In genomic region chr14:95540236-95540635, GRCh38 we compare ENCODE assay signal across 30 cellular contexts.
"Had no signal": no experiment of that assay in that cellular context is flagged by ENCODE, and none has a peak within 500 bp of the region (broad histone marks: within the 10 kb centered on the region; RNA-seq: fewer than 3 reads in every experiment).

No MANE protein-coding gene starts in this region.

- DNase-seq: activated CD4-positive, alpha-beta memory T cell treated with anti-CD3 and anti-CD28 coated beads, Interleukin-2, amount 10 ng/mL, durations not matched to agents 7 days and 5 days; activated CD4-positive, alpha-beta T cell treated with anti-CD3 and anti-CD28 coated beads for 36 hours; activated CD4-positive, alpha-beta T cell treated with anti-CD3 and anti-CD28 coated beads, Interleukin-2, amount 10 ng/mL, durations not matched to agents 7 days and 5 days; activated CD4-positive, alpha-beta T cell treated with anti-CD3 and anti-CD28 coated beads, Interleukin-2, amount 50 U/mL, for 4 hours; activated CD4-positive, CD25-positive, alpha-beta regulatory T cell; activated CD4-positive, CD25-positive, alpha-beta regulatory T cell treated with anti-CD3 and anti-CD28 coated beads, Interleukin-2, amount 50 U/mL, for 72 hours; activated CD8-positive, alpha-beta memory T cell treated with anti-CD3 and anti-CD28 coated beads, Interleukin-2, amount 50 U/mL, for 48 hours; activated gamma-delta T cell; activated naive CD4-positive, alpha-beta T cell; activated naive CD4-positive, alpha-beta T cell treated with anti-CD3 and anti-CD28 coated beads, Interleukin-2, amount 10 ng/mL, durations not matched to agents 7 days and 5 days; activated naive CD8-positive, alpha-beta T cell treated with anti-CD3 and anti-CD28 coated beads, Interleukin-2, amount 10 ng/mL, durations not matched to agents 7 days and 5 days; activated T-cell treated with anti-CD3 and anti-CD28 coated beads for 4 hours; activated T-cell treated with anti-CD3 and anti-CD28 coated beads, Interleukin-2, amount 50 U/mL, for 24 hours; activated T-cell treated with anti-CD3 and anti-CD28 coated beads, Interleukin-2, amount 50 U/mL, for 72 hours; central memory CD4-positive, alpha-beta T cell; cerebellar nuclear complex; colonic mucosa; dorsolateral prefrontal cortex; effector memory CD4-positive, alpha-beta T cell; foreskin keratinocyte; hippocampal formation; T-helper 2 cell had no signal

- H3K27me3 ChIP-seq: ascending aorta, breast epithelium, cardiac muscle cell, colonic mucosa, dorsolateral prefrontal cortex, esophagus muscularis mucosa, foreskin keratinocyte, gastroesophageal sphincter had no signal

- H3K27me3 Mint-ChIP-seq: activated CD4-positive, alpha-beta memory T cell treated with anti-CD3 and anti-CD28 coated beads, Interleukin-2, amount 10 ng/mL, durations not matched to agents 7 days and 5 days; activated CD4-positive, alpha-beta T cell treated with anti-CD3 and anti-CD28 coated beads for 36 hours; activated CD4-positive, alpha-beta T cell treated with anti-CD3 and anti-CD28 coated beads, Interleukin-2, amount 10 ng/mL, durations not matched to agents 7 days and 5 days; activated naive CD4-positive, alpha-beta T cell treated with anti-CD3 and anti-CD28 coated beads, Interleukin-2, amount 10 ng/mL, durations not matched to agents 7 days and 5 days; activated naive CD8-positive, alpha-beta T cell treated with anti-CD3 and anti-CD28 coated beads, Interleukin-2, amount 10 ng/mL, durations not matched to agents 7 days and 5 days; activated T-cell treated with anti-CD3 and anti-CD28 coated beads, Interleukin-2, amount 50 U/mL, for 24 hours; dendritic cell treated with granulocyte-macrophage colony-stimulating factor and Interleukin-4, amounts not matched to agents 40 ng/mL and 50 ng/mL, for 4 days had no signal

- ATAC-seq: activated CD4-positive, alpha-beta T cell treated with anti-CD3 and anti-CD28 coated beads for 36 hours; activated naive CD4-positive, alpha-beta T cell treated with anti-CD3 and anti-CD28 coated beads, Interleukin-2, amount 50 U/mL, for 72 hours; activated T-cell treated with anti-CD3 and anti-CD28 coated beads, Interleukin-2, amount 50 U/mL, for 72 hours; foreskin keratinocyte; gastroesophageal sphincter had no signal

- H3K36me3 ChIP-seq: breast epithelium, colonic mucosa had no signal

- H3K9me3 Mint-ChIP-seq: activated CD4-positive, alpha-beta memory T cell treated with anti-CD3 and anti-CD28 coated beads, Interleukin-2, amount 10 ng/mL, durations not matched to agents 7 days and 5 days; activated CD4-positive, alpha-beta T cell treated with anti-CD3 and anti-CD28 coated beads, Interleukin-2, amount 10 ng/mL, durations not matched to agents 7 days and 5 days; activated naive CD4-positive, alpha-beta T cell treated with anti-CD3 and anti-CD28 coated beads, Interleukin-2, amount 10 ng/mL, durations not matched to agents 7 days and 5 days; activated naive CD4-positive, alpha-beta T cell treated with anti-CD3 and anti-CD28 coated beads, Interleukin-2, amount 50 U/mL, for 72 hours; activated naive CD8-positive, alpha-beta T cell treated with anti-CD3 and anti-CD28 coated beads, Interleukin-2, amount 10 ng/mL, durations not matched to agents 7 days and 5 days; activated T-cell treated with anti-CD3 and anti-CD28 coated beads, Interleukin-2, amount 50 U/mL, for 24 hours; activated T-cell treated with anti-CD3 and anti-CD28 coated beads, Interleukin-2, amount 50 U/mL, for 72 hours; dendritic cell treated with granulocyte-macrophage colony-stimulating factor and Interleukin-4, amounts not matched to agents 40 ng/mL and 50 ng/mL, for 4 days had no signal

- H3K9me3 ChIP-seq: ascending aorta, breast epithelium, colonic mucosa, esophagus muscularis mucosa, gastroesophageal sphincter had no signal

- H3K27ac Mint-ChIP-seq: activated CD4-positive, alpha-beta memory T cell treated with anti-CD3 and anti-CD28 coated beads, Interleukin-2, amount 10 ng/mL, durations not matched to agents 7 days and 5 days; activated CD4-positive, alpha-beta T cell treated with anti-CD3 and anti-CD28 coated beads for 36 hours; activated CD4-positive, alpha-beta T cell treated with anti-CD3 and anti-CD28 coated beads, Interleukin-2, amount 10 ng/mL, durations not matched to agents 7 days and 5 days; activated naive CD4-positive, alpha-beta T cell treated with anti-CD3 and anti-CD28 coated beads, Interleukin-2, amount 10 ng/mL, durations not matched to agents 7 days and 5 days; activated naive CD8-positive, alpha-beta T cell treated with anti-CD3 and anti-CD28 coated beads, Interleukin-2, amount 10 ng/mL, durations not matched to agents 7 days and 5 days; activated T-cell treated with anti-CD3 and anti-CD28 coated beads, Interleukin-2, amount 50 U/mL, for 24 hours; activated T-cell treated with anti-CD3 and anti-CD28 coated beads, Interleukin-2, amount 50 U/mL, for 72 hours; brain; dendritic cell treated with granulocyte-macrophage colony-stimulating factor and Interleukin-4, amounts not matched to agents 40 ng/mL and 50 ng/mL, for 4 days had no signal

- H3K27ac ChIP-seq: ascending aorta, breast epithelium, cardiac muscle cell, colonic mucosa, dorsolateral prefrontal cortex, esophagus muscularis mucosa, foreskin keratinocyte, gastroesophageal sphincter had no signal

- H3K4me3 ChIP-seq: ascending aorta, breast epithelium, cardiac muscle cell, colonic mucosa, dorsolateral prefrontal cortex, esophagus muscularis mucosa, gastroesophageal sphincter had no signal

- H3K4me3 Mint-ChIP-seq: activated CD4-positive, alpha-beta memory T cell treated with anti-CD3 and anti-CD28 coated beads, Interleukin-2, amount 10 ng/mL, durations not matched to agents 7 days and 5 days; activated CD4-positive, alpha-beta T cell treated with anti-CD3 and anti-CD28 coated beads for 36 hours; activated CD4-positive, alpha-beta T cell treated with anti-CD3 and anti-CD28 coated beads, Interleukin-2, amount 10 ng/mL, durations not matched to agents 7 days and 5 days; activated naive CD4-positive, alpha-beta T cell treated with anti-CD3 and anti-CD28 coated beads, Interleukin-2, amount 10 ng/mL, durations not matched to agents 7 days and 5 days; activated naive CD8-positive, alpha-beta T cell treated with anti-CD3 and anti-CD28 coated beads, Interleukin-2, amount 10 ng/mL, durations not matched to agents 7 days and 5 days; activated T-cell treated with anti-CD3 and anti-CD28 coated beads, Interleukin-2, amount 50 U/mL, for 24 hours; activated T-cell treated with anti-CD3 and anti-CD28 coated beads, Interleukin-2, amount 50 U/mL, for 72 hours; dendritic cell treated with granulocyte-macrophage colony-stimulating factor and Interleukin-4, amounts not matched to agents 40 ng/mL and 50 ng/mL, for 4 days had no signal

- H3K4me1 ChIP-seq: colonic mucosa, foreskin keratinocyte had no signal
